In genomic region chr6:41373919-41374617, GRCh38 we compare ENCODE assay signal across 11 cellular contexts. TPM values are rescaled to one million over a fixed set of nuclear protein-coding genes. Genes with fewer than 3 reads are reported as not detected.
DNase-seq lines count a peak whose midpoint lies in the region; ATAC-seq, FAIRE-seq and TF ChIP-seq lines count a peak whose summit lies in the region.
"Had no signal": no experiment of that assay in that cellular context is flagged by ENCODE, and none has a peak within 500 bp of the region (broad histone marks: within the 10 kb centered on the region; RNA-seq: fewer than 3 reads in every experiment).

No MANE protein-coding gene starts in this region.

- H3K9me3 Mint-ChIP-seq in neural crest cell: no peaks in the 10 kb centered on the region

- DNase-seq in DMS 273 (lab: John Stamatoyannopoulos, UW; ENCODE audit: unreplicated experiment): peak; percentile 86
- no peak for DNase-seq in DMS 273 treated with DMSO at 0.1 percent for 48 hours (lab: John Stamatoyannopoulos, UW)
- DNase-seq in NCI-H1105 (lab: John Stamatoyannopoulos, UW): peak; percentile 66
- DNase-seq in coronary artery (ENCODE audit: low spot score): no peak
- no peak for DNase-seq in neural crest cell (ENCODE audit: low read depth, low spot score)
- DNase-seq in urothelium cell line (ENCODE audit: low spot score): no peak
- DNase-seq in glomerular visceral epithelial cell (ENCODE audit: extremely low spot score): no peak

- H3K4me3 Mint-ChIP-seq in neural crest cell: peak overlapping the region; percentile 36

- TF ChIP-seq CTCF in coronary artery (IDR thresholded peaks at IDR 0.05): no peak
- no peak for TF ChIP-seq CTCF in neural crest cell (conservative IDR thresholded peaks at IDR 0.05)

- no peak for FAIRE-seq in urothelium cell line (lab: Jason Lieb, UNC)

- no peak overlapping the region for H3K27ac Mint-ChIP-seq in neural crest cell (ENCODE audit: unreplicated experiment)

- H3K4me1 Mint-ChIP-seq in neural crest cell: peaks cover 36% of the 10 kb centered on the region

- H3K4me3 ChIP-seq in coronary artery: peak overlapping the region; percentile 70

- H3K27ac ChIP-seq in coronary artery: no peak overlapping the region

- no peak for ATAC-seq in GM21619 (IDR thresholded peaks at IDR 0.05; ENCODE audit: unreplicated experiment)

- H3K36me3 Mint-ChIP-seq in neural crest cell (ENCODE audit: low read depth): no peaks in the 10 kb centered on the region

- peaks cover 97% of the 10 kb centered on the region for H3K27me3 Mint-ChIP-seq in neural crest cell (ENCODE audit: low read depth)

RNA-seq across cellular contexts. Expression of gene NCR2, which starts 38.7 kb away (rescaled TPM):
- total RNA-seq in neural crest cell: not detected in 2 replicates
- total RNA-seq: A172; fibroblast of lung; T-helper 2 cell treated with Interferon-gamma antibody and Interleukin-4, amounts not matched to agents 100 ng/mL and 5 ng/mL, for 36 hours had no signal

Comparison
In these comparisons a context has a peak if more than half of its experiments do, and no peak if none do; other contexts are left out.
1. DNase-seq: peak in DMS 273 (single experiment) and NCI-H1105 (single experiment); none in DMS 273 treated with DMSO at 0.1 percent for 48 hours (single experiment), coronary artery (single experiment), neural crest cell (single experiment), urothelium cell line (single experiment) and glomerular visceral epithelial cell (single experiment).